ENCODE assay signal across 8 cellular contexts in the genomic region with DNA sequence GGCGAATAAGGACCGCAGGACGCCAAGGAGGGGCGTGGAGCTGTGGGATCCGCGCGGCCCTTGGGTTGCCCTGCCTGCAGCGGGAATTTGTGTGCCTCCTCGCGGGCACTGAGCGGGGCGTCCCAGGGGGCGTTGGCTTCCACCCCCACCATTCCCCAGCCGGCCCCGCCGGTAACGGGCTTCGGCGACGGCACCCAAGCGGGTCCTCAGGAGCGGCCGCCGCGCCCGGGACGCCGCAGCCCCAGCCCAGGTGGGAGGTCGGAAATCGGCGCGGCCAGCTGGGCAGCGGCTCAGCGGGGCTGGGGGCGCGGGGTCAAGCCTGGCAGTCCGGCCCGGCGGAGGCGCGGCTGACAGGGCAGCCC. TPM values are rescaled to one million over a fixed set of nuclear protein-coding genes. Genes with fewer than 3 reads are reported as not detected.
DNase-seq lines count a peak whose midpoint lies in the region; TF ChIP-seq lines count a peak whose summit lies in the region.

No MANE protein-coding gene starts in this region.

- H3K4me3 ChIP-seq in HL-60 (replicated peaks; ENCODE audit: insufficient read depth, low read length), result peak overlapping the region; percentile 67
- H3K4me3 ChIP-seq in muscle layer of duodenum (ENCODE audit: low read depth in 1 of 2, low read length in 2 of 2), result peak overlapping the region; percentile 71 to 85

- TF ChIP-seq POLR2A in erythroblast (IDR thresholded peaks at IDR 0.05; ENCODE audit: low read length), result no peak

- H3K36me3 Mint-ChIP-seq in type B pancreatic cell, result peaks cover 5% of the 10 kb centered on the region

- H3K4me1 Mint-ChIP-seq in type B pancreatic cell (ENCODE audit: unreplicated experiment), result peaks cover 35% of the 10 kb centered on the region

- TF ChIP-seq CTCF in HL-60 (IDR thresholded peaks at IDR 0.05; ENCODE audit: insufficient read depth, low read length), result no peak
- peak; percentile 14 for TF ChIP-seq CTCF in type B pancreatic cell (conservative IDR thresholded peaks at IDR 0.05)

- H3K27ac ChIP-seq in HL-60 (replicated peaks), result no peak overlapping the region
- no peak overlapping the region for H3K27ac ChIP-seq in muscle layer of duodenum (ENCODE audit: low read length)

- H3K27ac Mint-ChIP-seq in type B pancreatic cell, result peak overlapping the region; percentile 66

- H3K27me3 Mint-ChIP-seq in type B pancreatic cell, result peaks cover 25% of the 10 kb centered on the region

- peak; percentile 33 for DNase-seq in NCI-H146 (lab: John Stamatoyannopoulos, UW)
- DNase-seq in NCI-H146 treated with DMSO at 0.1 percent for 48 hours (lab: John Stamatoyannopoulos, UW; ENCODE audit: unreplicated experiment), result no peak
- peak in 1 of 2 experiments; percentile 14 for DNase-seq in HL-60 (ENCODE audit: low read depth in 1 of 2, low spot score in 1 of 2)
- DNase-seq in activated CD4-positive, alpha-beta T cell treated with anti-CD3 and anti-CD28 coated beads, Interleukin-2, amount 50 U/mL, for 48 hours, result peak; percentile 19 to 40
- DNase-seq in erythroblast (lab: John Stamatoyannopoulos, UW), result peak; percentile 47 to 50
- peak; percentile 76 for DNase-seq in type B pancreatic cell (ENCODE audit: extremely low spot score, unreplicated experiment)
- DNase-seq in NCI-H526 treated with DMSO at 0.1 percent for 48 hours (lab: John Stamatoyannopoulos, UW), result no peak

- H3K27me3 ChIP-seq in HL-60 (ENCODE audit: insufficient read depth, poor library complexity, severe bottlenecking) (no peaks in the 10 kb centered on the region), muscle layer of duodenum (ENCODE audit: low read depth, low read length) (no peaks in the 10 kb centered on the region)

- H3K9me3 Mint-ChIP-seq in type B pancreatic cell, result no peaks in the 10 kb centered on the region

- H3K9me3 ChIP-seq in muscle layer of duodenum (ENCODE audit: control insufficient read depth in 1 of 2, low read length in 2 of 2), result no peaks in the 10 kb centered on the region

- H3K4me3 Mint-ChIP-seq in type B pancreatic cell, result peak overlapping the region; percentile 90

- no peaks in the 10 kb centered on the region for H3K36me3 ChIP-seq in muscle layer of duodenum (ENCODE audit: control insufficient read depth in 1 of 2, insufficient read depth in 2 of 2, low read length in 2 of 2)

- H3K4me1 ChIP-seq in muscle layer of duodenum (ENCODE audit: control insufficient read depth in 1 of 2, insufficient read depth in 2 of 2, low read length in 2 of 2), result peaks cover 0 to 14% of the 10 kb centered on the region in 2 donors

RNA-seq across cellular contexts. Expression of a gene that starts 0.3 kb away (rescaled TPM):
- total RNA-seq in type B pancreatic cell (ENCODE audit: low replicate concordance), result 2.4 and 11.6 TPM in 2 replicates

Comparison
In these comparisons a context has a peak if more than half of its experiments do, and no peak if none do; other contexts are left out.
1. DNase-seq: peak in NCI-H146 (single experiment), activated CD4-positive, alpha-beta T cell treated with anti-CD3 and anti-CD28 coated beads, Interleukin-2, amount 50 U/mL, for 48 hours (2 of 2), erythroblast (2 of 2) and type B pancreatic cell (single experiment); none in NCI-H146 treated with DMSO at 0.1 percent for 48 hours (single experiment) and NCI-H526 treated with DMSO at 0.1 percent for 48 hours (single experiment).